11 cellular contexts compared by ENCODE assay signal in the genomic region with DNA sequence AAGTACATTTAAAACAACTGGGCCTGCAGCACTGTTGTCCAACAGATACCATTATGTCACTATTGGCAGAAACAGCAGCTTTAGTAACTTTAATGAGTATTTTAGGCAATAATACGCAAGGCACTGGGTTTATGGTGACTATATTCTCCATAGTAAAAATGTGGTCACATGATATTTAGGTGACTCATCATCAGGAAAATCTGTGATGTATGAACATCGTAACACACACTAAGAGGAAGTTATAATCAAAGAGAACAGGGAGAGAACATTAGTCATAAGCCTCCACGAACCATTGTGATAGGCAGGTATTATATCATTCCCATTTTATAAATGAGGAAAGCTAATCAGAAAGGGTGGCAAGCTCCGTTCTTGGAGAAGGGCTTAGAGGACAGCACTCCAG. TPM values are rescaled to one million over a fixed set of nuclear protein-coding genes. Genes with fewer than 3 reads are reported as not detected.
DNase-seq lines count a peak whose midpoint lies in the region; ATAC-seq and TF ChIP-seq lines count a peak whose summit lies in the region.
"Had no signal": no experiment of that assay in that cellular context is flagged by ENCODE, and none has a peak within 500 bp of the region (broad histone marks: within the 10 kb centered on the region; RNA-seq: fewer than 3 reads in every experiment).

No MANE protein-coding gene starts in this region.

- ATAC-seq in activated CD4-positive, CD25-positive, alpha-beta regulatory T cell treated with anti-CD3 and anti-CD28 coated beads, Interleukin-2, amount 50 U/mL, for 24 hours, result peak; percentile 38 to 45
- ATAC-seq in SK-N-SH treated with all-trans-retinoic acid at 6 μM for 48 hours, result peak; percentile 73

- peak overlapping the region; percentile 8 for H3K27ac ChIP-seq in subcutaneous abdominal adipose tissue (ENCODE audit: low read depth, low read length)

- peaks cover 0 to 9% (median 3%) of the 10 kb centered on the region in 5 donors for H3K36me3 ChIP-seq in subcutaneous abdominal adipose tissue (ENCODE audit: control insufficient read depth in 5 of 5, insufficient read depth in 5 of 5, low read length in 5 of 5)

- no peak overlapping the region for H3K4me3 ChIP-seq in subcutaneous abdominal adipose tissue (ENCODE audit: low read depth in 1 of 5, low read length in 5 of 5)

- no peaks in the 10 kb centered on the region for H3K9me3 ChIP-seq in subcutaneous abdominal adipose tissue (ENCODE audit: control insufficient read depth in 5 of 5, low read length in 5 of 5)

- no peak for DNase-seq in activated CD4-positive, CD25-positive, alpha-beta regulatory T cell (lab: John Stamatoyannopoulos, UW)
- DNase-seq in glomerular endothelial cell (ENCODE audit: extremely low read depth, low read depth, low spot score) (peak; percentile 75), cerebellar nuclear complex (lab: John Stamatoyannopoulos, UW) (no peak), NCI-H524 (lab: John Stamatoyannopoulos, UW) (no peak), NCI-H128 (lab: John Stamatoyannopoulos, UW; ENCODE audit: unreplicated experiment) (no peak)
- DNase-seq: activated B cell treated with CpG ODN at 0.5 μM for 24 hours, erythroblast had no signal

- no peaks in the 10 kb centered on the region for H3K27me3 ChIP-seq in subcutaneous abdominal adipose tissue (ENCODE audit: control insufficient read depth in 5 of 5, insufficient read depth in 4 of 5, low read length in 5 of 5)

- no peak overlapping the region for H3K9ac ChIP-seq in subcutaneous abdominal adipose tissue (ENCODE audit: low read length in 5 of 5)

- H3K4me1 ChIP-seq in subcutaneous abdominal adipose tissue (ENCODE audit: control insufficient read depth in 5 of 5, insufficient read depth in 5 of 5, low read length in 5 of 5), result peaks cover 0 to 14% (median 8%) of the 10 kb centered on the region in 5 donors

TF ChIP-seq in SK-N-SH treated with all-trans-retinoic acid at 6 μM for 48 hours, 23 proteins besides CTCF, POLR2A, EP300 and RAD21:
- TF ChIP-seq, protein P1, sequence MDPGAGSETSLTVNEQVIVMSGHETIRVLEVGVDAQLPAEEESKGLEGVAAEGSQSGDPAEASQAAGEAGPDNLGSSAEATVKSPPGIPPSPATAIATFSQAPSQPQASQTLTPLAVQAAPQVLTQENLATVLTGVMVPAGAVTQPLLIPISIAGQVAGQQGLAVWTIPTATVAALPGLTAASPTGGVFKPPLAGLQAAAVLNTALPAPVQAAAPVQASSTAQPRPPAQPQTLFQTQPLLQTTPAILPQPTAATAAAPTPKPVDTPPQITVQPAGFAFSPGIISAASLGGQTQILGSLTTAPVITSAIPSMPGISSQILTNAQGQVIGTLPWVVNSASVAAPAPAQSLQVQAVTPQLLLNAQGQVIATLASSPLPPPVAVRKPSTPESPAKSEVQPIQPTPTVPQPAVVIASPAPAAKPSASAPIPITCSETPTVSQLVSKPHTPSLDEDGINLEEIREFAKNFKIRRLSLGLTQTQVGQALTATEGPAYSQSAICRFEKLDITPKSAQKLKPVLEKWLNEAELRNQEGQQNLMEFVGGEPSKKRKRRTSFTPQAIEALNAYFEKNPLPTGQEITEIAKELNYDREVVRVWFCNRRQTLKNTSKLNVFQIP (CRISPR knock-in tag; IDR thresholded peaks at IDR 0.05; ENCODE audit: borderline replicate concordance, low read depth), result peak; percentile 16; the same call in 1 of the 2 replicates
- TF ChIP-seq, protein P2, sequence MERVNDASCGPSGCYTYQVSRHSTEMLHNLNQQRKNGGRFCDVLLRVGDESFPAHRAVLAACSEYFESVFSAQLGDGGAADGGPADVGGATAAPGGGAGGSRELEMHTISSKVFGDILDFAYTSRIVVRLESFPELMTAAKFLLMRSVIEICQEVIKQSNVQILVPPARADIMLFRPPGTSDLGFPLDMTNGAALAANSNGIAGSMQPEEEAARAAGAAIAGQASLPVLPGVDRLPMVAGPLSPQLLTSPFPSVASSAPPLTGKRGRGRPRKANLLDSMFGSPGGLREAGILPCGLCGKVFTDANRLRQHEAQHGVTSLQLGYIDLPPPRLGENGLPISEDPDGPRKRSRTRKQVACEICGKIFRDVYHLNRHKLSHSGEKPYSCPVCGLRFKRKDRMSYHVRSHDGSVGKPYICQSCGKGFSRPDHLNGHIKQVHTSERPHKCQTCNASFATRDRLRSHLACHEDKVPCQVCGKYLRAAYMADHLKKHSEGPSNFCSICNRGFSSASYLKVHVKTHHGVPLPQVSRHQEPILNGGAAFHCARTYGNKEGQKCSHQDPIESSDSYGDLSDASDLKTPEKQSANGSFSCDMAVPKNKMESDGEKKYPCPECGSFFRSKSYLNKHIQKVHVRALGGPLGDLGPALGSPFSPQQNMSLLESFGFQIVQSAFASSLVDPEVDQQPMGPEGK (CRISPR knock-in tag; IDR thresholded peaks at IDR 0.05; ENCODE audit: borderline replicate concordance), result no peak
- TF ChIP-seq SNAI2 (CRISPR knock-in tag; IDR thresholded peaks at IDR 0.05), result no peak
- TF ChIP-seq, protein P3, sequence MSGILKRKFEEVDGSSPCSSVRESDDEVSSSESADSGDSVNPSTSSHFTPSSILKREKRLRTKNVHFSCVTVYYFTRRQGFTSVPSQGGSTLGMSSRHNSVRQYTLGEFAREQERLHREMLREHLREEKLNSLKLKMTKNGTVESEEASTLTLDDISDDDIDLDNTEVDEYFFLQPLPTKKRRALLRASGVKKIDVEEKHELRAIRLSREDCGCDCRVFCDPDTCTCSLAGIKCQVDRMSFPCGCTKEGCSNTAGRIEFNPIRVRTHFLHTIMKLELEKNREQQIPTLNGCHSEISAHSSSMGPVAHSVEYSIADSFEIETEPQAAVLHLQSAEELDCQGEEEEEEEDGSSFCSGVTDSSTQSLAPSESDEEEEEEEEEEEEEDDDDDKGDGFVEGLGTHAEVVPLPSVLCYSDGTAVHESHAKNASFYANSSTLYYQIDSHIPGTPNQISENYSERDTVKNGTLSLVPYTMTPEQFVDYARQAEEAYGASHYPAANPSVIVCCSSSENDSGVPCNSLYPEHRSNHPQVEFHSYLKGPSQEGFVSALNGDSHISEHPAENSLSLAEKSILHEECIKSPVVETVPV (CRISPR knock-in tag; IDR thresholded peaks at IDR 0.05), result no peak
- no peak for TF ChIP-seq ARNTL (CRISPR knock-in tag; IDR thresholded peaks at IDR 0.05; ENCODE audit: borderline replicate concordance, low read depth)
- no peak for TF ChIP-seq PPARA (CRISPR knock-in tag; IDR thresholded peaks at IDR 0.05; ENCODE audit: borderline replicate concordance)

RNA-seq across cellular contexts. Expression of a gene that starts 36.9 kb away (rescaled TPM):
- 62.1 and 69.8 TPM in 2 replicates for total RNA-seq in glomerular endothelial cell
- total RNA-seq: B cell had no signal
